Comparison of ENCODE assay signal across 19 cellular contexts in the genomic region with DNA sequence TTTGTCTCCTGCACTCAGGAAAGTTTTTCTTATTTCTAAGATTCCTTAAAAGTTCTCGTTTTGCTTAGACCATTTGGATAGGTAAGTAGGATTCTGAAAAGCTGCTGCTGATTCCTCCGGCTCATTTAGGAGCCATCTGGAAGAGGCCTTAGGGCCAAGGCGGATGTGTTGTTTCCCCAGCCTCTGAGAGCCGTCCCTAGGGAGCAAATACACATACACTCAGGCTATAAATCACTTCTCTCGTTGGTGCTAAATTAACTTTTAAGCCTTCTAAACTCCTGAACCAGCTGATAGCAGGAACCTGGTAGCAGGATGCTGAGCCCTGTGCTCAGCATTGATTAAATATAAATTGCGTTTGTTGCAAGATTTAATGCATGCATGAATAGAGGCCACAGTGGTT.
DNase-seq lines count a peak whose midpoint lies in the region; ATAC-seq and TF ChIP-seq lines count a peak whose summit lies in the region.
"Had no signal": no experiment of that assay in that cellular context is flagged by ENCODE, and none has a peak within 500 bp of the region (broad histone marks: within the 10 kb centered on the region; RNA-seq: fewer than 3 reads in every experiment).

No MANE protein-coding gene starts in this region.

- DNase-seq in GM04504 (ENCODE audit: low read depth) (peak; percentile 51), NCI-H69 (lab: John Stamatoyannopoulos, UW) (peak; percentile 99), mesenchymal stem cell (peak; percentile 43), OCI-LY7 (ENCODE audit: low spot score) (no peak), DMS114 treated with DMSO at 0.1 percent for 48 hours (lab: John Stamatoyannopoulos, UW; ENCODE audit: unreplicated experiment) (no peak), mucosa of descending colon (no peak)
- DNase-seq: activated naive CD4-positive, alpha-beta T cell treated with anti-CD3 and anti-CD28 coated beads, Interleukin-2, amount 10 ng/mL, durations not matched to agents 7 days and 5 days; central memory CD4-positive, alpha-beta T cell; heart right ventricle; left cardiac atrium; naive B cell; right lobe of liver; stimulated activated CD4-positive, alpha-beta T cell treated with anti-CD3 and anti-CD28 coated beads, Interleukin-4, amount 100 ng/mL, for 4 hours; uterus had no signal

- no peaks in the 10 kb centered on the region for H3K9me3 ChIP-seq in BLaER1
- H3K9me3 ChIP-seq in mesenchymal stem cell (ENCODE audit: control insufficient read depth, low read length) = no peaks in the 10 kb centered on the region
- no peaks in the 10 kb centered on the region for H3K9me3 ChIP-seq in OCI-LY7 (ENCODE audit: low read length)
- H3K9me3 ChIP-seq in mucosa of descending colon = no peaks in the 10 kb centered on the region
- H3K9me3 ChIP-seq: heart right ventricle, right lobe of liver, SJSA1, uterus had no signal

- no peak for ATAC-seq in GM19324 (IDR thresholded peaks at IDR 0.05; ENCODE audit: low FRiP score, unreplicated experiment)
- ATAC-seq in mucosa of descending colon = no peak
- ATAC-seq: HCT116; right lobe of liver; stimulated activated memory B cell treated with anti-CD40 and anti-IgM and Interleukin-4, amounts not matched to agents 10 μg/mL and 1 μg/mL and 100 μg/mL, for 72 hours had no signal

- H3K36me3 ChIP-seq in BLaER1 = no peaks in the 10 kb centered on the region
- no peaks in the 10 kb centered on the region for H3K36me3 ChIP-seq in mesenchymal stem cell (ENCODE audit: control insufficient read depth in 1 of 2, insufficient read depth in 2 of 2, low read depth in 1 of 2, low read length in 2 of 2)
- no peaks in the 10 kb centered on the region for H3K36me3 ChIP-seq in OCI-LY7 (ENCODE audit: insufficient read depth, low read length)
- H3K36me3 ChIP-seq in mucosa of descending colon (ENCODE audit: low read depth) = no peaks in the 10 kb centered on the region
- H3K36me3 ChIP-seq: heart right ventricle, right lobe of liver, SJSA1, uterus had no signal

- BruUV-seq in OCI-LY7 (replicated peaks; lab: Mats Ljungman, UMichigan) = no TSS peak

- H3K4me1 ChIP-seq in BLaER1 (peaks cover 22% of the 10 kb centered on the region), mesenchymal stem cell (ENCODE audit: control insufficient read depth, insufficient read depth, low read depth, low read length) (peaks cover 4% of the 10 kb centered on the region), OCI-LY7 (ENCODE audit: insufficient read depth, low read length, poor library complexity, severe bottlenecking) (no peaks in the 10 kb centered on the region), mucosa of descending colon (ENCODE audit: low read depth) (no peaks in the 10 kb centered on the region)
- H3K4me1 ChIP-seq: right lobe of liver had no signal

- H4K20me1 ChIP-seq in BLaER1 = no peaks in the 10 kb centered on the region
- no peaks in the 10 kb centered on the region for H4K20me1 ChIP-seq in OCI-LY7 (ENCODE audit: insufficient read depth, low read length)

- H2BK5ac ChIP-seq in mesenchymal stem cell (ENCODE audit: low read depth, low read length, poor library complexity, severe bottlenecking) = no peak overlapping the region

- H2BK120ac ChIP-seq in mesenchymal stem cell (ENCODE audit: low read depth, low read length) = no peak overlapping the region

- H3K27me3 ChIP-seq in BLaER1 (no peaks in the 10 kb centered on the region), mesenchymal stem cell (ENCODE audit: control insufficient read depth in 1 of 2, insufficient read depth in 1 of 2, low read length in 2 of 2) (no peaks in the 10 kb centered on the region)
- H3K27me3 ChIP-seq: heart right ventricle, right lobe of liver, SJSA1, uterus had no signal

- no peak overlapping the region for H3K4ac ChIP-seq in mesenchymal stem cell (ENCODE audit: low read depth in 1 of 2, low read length in 2 of 2)

- no peak overlapping the region for H3K23ac ChIP-seq in mesenchymal stem cell (ENCODE audit: low read length in 2 of 2)

- H2AK5ac ChIP-seq in mesenchymal stem cell (ENCODE audit: low read length, severe bottlenecking) = no peak overlapping the region

- intact Hi-C loops in OCI-LY7 (cut with micrococcal nuclease; ENCODE audit: unreplicated experiment) (no loop called here), mucosa of descending colon (cut with DNase I, micrococcal nuclease) (no loop called here)

- H3K14ac ChIP-seq in mesenchymal stem cell (ENCODE audit: low read length in 2 of 2) = no peak overlapping the region

- no peak overlapping the region for H2AFZ ChIP-seq in mesenchymal stem cell (ENCODE audit: low read depth, low read length)
- H2AFZ ChIP-seq in OCI-LY7 (ENCODE audit: low read length) = no peak overlapping the region

- H3K4me2 ChIP-seq in BLaER1 = peak overlapping the region; percentile 69
- H3K4me2 ChIP-seq in mesenchymal stem cell (ENCODE audit: low read length, poor library complexity, severe bottlenecking) = no peak overlapping the region
- no peak overlapping the region for H3K4me2 ChIP-seq in OCI-LY7 (ENCODE audit: low read length)

- 6% methylated on average over 5 of the region's 6 CpGs for WGBS in mesenchymal stem cell

- TF ChIP-seq CTCF in OCI-LY7 (conservative IDR thresholded peaks at IDR 0.05; ENCODE audit: low read length) (no peak), mucosa of descending colon (IDR thresholded peaks at IDR 0.05) (no peak)

- no peak overlapping the region for H4K91ac ChIP-seq in mesenchymal stem cell (ENCODE audit: low read length)

- H4K8ac ChIP-seq in mesenchymal stem cell (ENCODE audit: low read length) = no peak overlapping the region

- no peaks in the 10 kb centered on the region for H3K79me2 ChIP-seq in OCI-LY7 (ENCODE audit: insufficient read depth, low read depth, low read length)

- H3K27ac ChIP-seq in BLaER1 (no peak overlapping the region), mesenchymal stem cell (ENCODE audit: low read length, poor library complexity, severe bottlenecking) (peak overlapping the region; percentile 31), OCI-LY7 (ENCODE audit: low read depth, low read length, poor library complexity, severe bottlenecking) (no peak overlapping the region)
- H3K27ac ChIP-seq: heart right ventricle, right lobe of liver, SJSA1, uterus had no signal

- no peak overlapping the region for H2BK15ac ChIP-seq in mesenchymal stem cell (ENCODE audit: low read depth, poor library complexity, severe bottlenecking)

- POLR2A ChIA-PET in OCI-LY7 (lab: Charles Lee) = no interaction called here

- no peak overlapping the region for H2BK12ac ChIP-seq in mesenchymal stem cell (ENCODE audit: low read length in 2 of 2)

- H3K9ac ChIP-seq in BLaER1 (peak overlapping the region; percentile 9; the same call in 1 of the 2 replicates), mesenchymal stem cell (ENCODE audit: low read length) (no peak overlapping the region)

- CTCF ChIA-PET in OCI-LY7 (lab: Charles Lee; ENCODE audit: unreplicated experiment) = no interaction called here

- H3K4me3 ChIP-seq in BLaER1 (no peak overlapping the region), mesenchymal stem cell (ENCODE audit: insufficient read depth in 1 of 2, low read depth in 1 of 2, low read length in 2 of 2) (no peak overlapping the region), OCI-LY7 (ENCODE audit: low read depth, low read length, poor library complexity, severe bottlenecking) (no peak overlapping the region), mucosa of descending colon (no peak overlapping the region)
- H3K4me3 ChIP-seq: heart right ventricle, right lobe of liver, SJSA1, uterus had no signal

- no peaks in the 10 kb centered on the region for H3K79me1 ChIP-seq in mesenchymal stem cell (replicated peaks; ENCODE audit: low read length, poor library complexity, severe bottlenecking)

- no peaks in the 10 kb centered on the region for H3K9me2 ChIP-seq in OCI-LY7 (ENCODE audit: insufficient read depth, low read length)

- peak overlapping the region in 1 of 2 experiments; percentile 23 for H3K18ac ChIP-seq in mesenchymal stem cell (ENCODE audit: low read depth in 1 of 2, low read length in 2 of 2)

Comparison
In these comparisons a context has a peak if more than half of its experiments do, and no peak if none do; other contexts are left out.
1. DNase-seq: peak in GM04504 (single experiment), NCI-H69 (single experiment) and mesenchymal stem cell (single experiment); none in OCI-LY7 (single experiment), DMS114 treated with DMSO at 0.1 percent for 48 hours (single experiment) and mucosa of descending colon (0 of 3).